19 cellular contexts compared by ENCODE assay signal in the genomic region with DNA sequence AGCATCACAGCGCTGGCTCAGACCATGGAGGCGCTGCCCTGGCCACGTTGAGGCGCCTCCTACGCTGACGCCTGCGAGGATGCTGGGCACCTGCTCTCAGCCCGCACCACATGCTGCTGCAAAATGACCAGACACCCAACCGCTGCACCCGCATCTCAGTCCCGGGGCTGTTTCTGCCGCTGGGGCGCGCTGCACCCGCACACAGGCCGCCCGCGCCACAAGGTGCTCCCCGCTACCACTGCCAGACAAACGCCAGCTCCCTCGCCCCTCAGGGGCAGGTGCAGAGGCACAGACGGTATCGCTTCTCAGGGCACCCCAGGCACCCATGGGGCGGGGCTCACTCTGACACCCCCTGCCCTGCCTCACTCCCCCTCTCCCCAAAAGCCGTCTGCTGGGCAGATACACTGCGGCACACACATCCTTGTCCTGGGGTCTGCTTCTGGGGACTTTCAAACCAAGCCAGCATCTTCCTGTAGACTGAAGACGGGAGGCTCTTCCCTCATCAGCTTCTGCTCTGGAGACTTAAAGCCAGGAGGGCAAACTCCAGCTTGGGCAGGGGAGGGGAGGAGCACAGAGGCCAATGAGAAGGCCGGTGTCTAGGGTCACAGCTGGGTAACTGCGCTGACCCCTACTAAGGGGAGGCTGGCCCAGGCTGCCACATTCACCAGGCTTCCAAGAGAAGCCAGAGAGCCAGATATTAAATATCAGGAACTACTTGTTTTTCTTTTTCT.
"Had no signal": no experiment of that assay in that cellular context is flagged by ENCODE, and none has a peak within 500 bp of the region (broad histone marks: within the 10 kb centered on the region; RNA-seq: fewer than 3 reads in every experiment).

No MANE protein-coding gene starts in this region.

- DNase-seq: activated CD4-positive, alpha-beta T cell treated with anti-CD3 and anti-CD28 coated beads, Interleukin-2, amount 50 U/mL, for 1 hour; activated CD4-positive, CD25-positive, alpha-beta regulatory T cell treated with anti-CD3 and anti-CD28 coated beads, Interleukin-2, amount 50 U/mL, for 72 hours; activated CD8-positive, alpha-beta memory T cell treated with anti-CD3 and anti-CD28 coated beads, Interleukin-2, amount 50 U/mL, for 4 hours; activated naive CD4-positive, alpha-beta T cell treated with anti-CD3 and anti-CD28 coated beads, Interleukin-2, amount 10 ng/mL, durations not matched to agents 7 days and 5 days; activated T-cell treated with anti-CD3 and anti-CD28 coated beads, Interleukin-2, amount 50 U/mL, for 4 hours; cerebellar nuclear complex; cortex of kidney; erythroblast; foreskin melanocyte; hypothalamus; stimulated activated CD4-positive, alpha-beta T cell treated with anti-CD3 and anti-CD28 coated beads, Interleukin-2, amount 100 ng/mL, for 24 hours; stimulated activated naive CD8-positive, alpha-beta T cell treated with anti-CD3 and anti-CD28 coated beads, Interleukin-15, Interleukin-2, amounts not matched to agents 100 U/mL and 50 U/mL, for 24 hours; substantia nigra; uterus had no signal

- H3K4me3 Mint-ChIP-seq: activated naive CD4-positive, alpha-beta T cell treated with anti-CD3 and anti-CD28 coated beads, Interleukin-2, amount 10 ng/mL, durations not matched to agents 7 days and 5 days; activated T-cell treated with anti-CD3 and anti-CD28 coated beads, Interleukin-2, amount 50 U/mL, for 4 hours; mesothelial cell of epicardium; natural killer cell treated with Interleukin-12 subunit alpha and Interleukin-12 subunit beta and Interleukin-15 and Interleukin-18, amount 100 ng/mL, for 72 hours; T-helper 1 cell treated with Interleukin-12 subunit alpha and Interleukin-12 subunit beta and Interleukin-4 antibody, amounts not matched to agents 30 μg/mL and 1 μg/mL, for 36 hours had no signal

- ATAC-seq: activated T-cell treated with anti-CD3 and anti-CD28 coated beads, Interleukin-2, amount 50 U/mL, for 4 hours; left lung; natural killer cell treated with Interleukin-12 subunit alpha and Interleukin-12 subunit beta and Interleukin-15 and Interleukin-18, amount 100 ng/mL, for 72 hours; stimulated activated naive CD8-positive, alpha-beta T cell treated with anti-CD3 and anti-CD28 coated beads, Interleukin-15, Interleukin-2, amounts not matched to agents 100 U/mL and 50 U/mL, for 24 hours had no signal

- H3K9me3 Mint-ChIP-seq: activated naive CD4-positive, alpha-beta T cell treated with anti-CD3 and anti-CD28 coated beads, Interleukin-2, amount 10 ng/mL, durations not matched to agents 7 days and 5 days; activated T-cell treated with anti-CD3 and anti-CD28 coated beads, Interleukin-2, amount 50 U/mL, for 4 hours; mesothelial cell of epicardium; natural killer cell treated with Interleukin-12 subunit alpha and Interleukin-12 subunit beta and Interleukin-15 and Interleukin-18, amount 100 ng/mL, for 72 hours; T-helper 1 cell treated with Interleukin-12 subunit alpha and Interleukin-12 subunit beta and Interleukin-4 antibody, amounts not matched to agents 30 μg/mL and 1 μg/mL, for 36 hours had no signal

- H3K27me3 Mint-ChIP-seq: activated naive CD4-positive, alpha-beta T cell treated with anti-CD3 and anti-CD28 coated beads, Interleukin-2, amount 10 ng/mL, durations not matched to agents 7 days and 5 days; natural killer cell treated with Interleukin-12 subunit alpha and Interleukin-12 subunit beta and Interleukin-15 and Interleukin-18, amount 100 ng/mL, for 72 hours; progenitor cell of endocrine pancreas had no signal

- H3K27ac Mint-ChIP-seq: activated naive CD4-positive, alpha-beta T cell treated with anti-CD3 and anti-CD28 coated beads, Interleukin-2, amount 10 ng/mL, durations not matched to agents 7 days and 5 days; mesothelial cell of epicardium; natural killer cell treated with Interleukin-12 subunit alpha and Interleukin-12 subunit beta and Interleukin-15 and Interleukin-18, amount 100 ng/mL, for 72 hours; progenitor cell of endocrine pancreas; T-helper 1 cell treated with Interleukin-12 subunit alpha and Interleukin-12 subunit beta and Interleukin-4 antibody, amounts not matched to agents 30 μg/mL and 1 μg/mL, for 36 hours had no signal

- H3K4me1 Mint-ChIP-seq: activated naive CD4-positive, alpha-beta T cell treated with anti-CD3 and anti-CD28 coated beads, Interleukin-2, amount 10 ng/mL, durations not matched to agents 7 days and 5 days had no signal

- H3K36me3 Mint-ChIP-seq: natural killer cell treated with Interleukin-12 subunit alpha and Interleukin-12 subunit beta and Interleukin-15 and Interleukin-18, amount 100 ng/mL, for 72 hours had no signal
